ENCODE assay signal across 8 cellular contexts in the genomic region with DNA sequence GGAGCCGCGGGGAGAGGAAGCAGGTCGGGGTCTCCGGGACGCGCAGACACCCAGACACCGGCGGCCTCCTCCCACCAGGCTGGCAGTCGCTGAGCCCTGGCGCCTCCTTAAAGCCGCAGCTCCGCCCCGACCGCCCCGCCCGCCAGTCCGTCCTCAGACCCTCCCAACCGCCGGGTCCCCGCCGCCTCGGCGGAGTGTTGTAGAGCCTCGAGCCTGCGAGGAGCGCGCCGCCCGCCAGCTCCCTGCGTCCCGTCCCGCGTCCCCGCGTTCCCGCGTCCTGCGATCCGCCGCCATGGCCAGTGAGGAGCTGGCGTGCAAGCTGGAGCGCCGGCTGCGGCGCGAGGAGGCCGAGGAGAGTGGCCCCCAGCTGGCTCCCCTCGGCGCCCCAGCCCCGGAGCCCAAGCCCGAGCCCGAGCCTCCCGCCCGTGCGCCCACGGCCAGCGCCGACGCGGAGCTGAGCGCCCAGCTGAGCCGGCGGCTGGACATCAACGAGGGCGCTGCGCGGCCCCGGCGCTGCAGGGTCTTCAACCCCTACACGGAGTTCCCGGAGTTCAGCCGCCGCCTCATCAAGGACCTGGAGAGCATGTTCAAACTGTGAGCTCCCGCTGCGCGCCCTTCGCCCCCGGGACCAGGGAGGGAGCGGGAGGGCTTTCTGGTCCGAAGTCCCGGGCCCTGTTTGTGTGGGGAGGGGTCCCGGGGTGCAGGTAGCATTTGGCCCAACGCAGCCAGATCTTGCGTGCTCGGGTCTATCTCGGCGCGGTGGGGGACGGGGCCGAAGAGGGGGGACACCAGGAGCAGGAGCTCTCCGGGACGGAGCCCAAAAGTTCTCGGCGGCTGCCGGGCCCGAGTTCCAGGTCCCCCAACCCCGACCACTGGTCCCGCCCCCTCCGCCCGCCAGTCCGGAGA. TPM values are rescaled to one million over a fixed set of nuclear protein-coding genes. Genes with fewer than 3 reads are reported as not detected.
DNase-seq lines count a peak whose midpoint lies in the region; ATAC-seq and TF ChIP-seq lines count a peak whose summit lies in the region.

A gene with protein sequence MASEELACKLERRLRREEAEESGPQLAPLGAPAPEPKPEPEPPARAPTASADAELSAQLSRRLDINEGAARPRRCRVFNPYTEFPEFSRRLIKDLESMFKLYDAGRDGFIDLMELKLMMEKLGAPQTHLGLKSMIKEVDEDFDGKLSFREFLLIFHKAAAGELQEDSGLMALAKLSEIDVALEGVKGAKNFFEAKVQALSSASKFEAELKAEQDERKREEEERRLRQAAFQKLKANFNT (plus strand): TSS at position 192 of the 906 bp plus-strand sequence. CDS start 101 bp downstream, at position 293.

- peak within 1 kb of the TSS; percentile 59 to 68 for H3K4me3 ChIP-seq in duodenal mucosa (ENCODE audit: low read depth in 1 of 2, low read length in 2 of 2)
- H3K4me3 ChIP-seq in liver (ENCODE audit: low read depth in 1 of 3, low read length in 3 of 3): peak within 1 kb of the TSS; percentile 66 to 90 (median 73)

- TF ChIP-seq CTCF in liver (IDR thresholded peaks at IDR 0.05; ENCODE audit: low read depth, low read length, missing input control): no peak

- TF ChIP-seq RAD21 in liver (IDR thresholded peaks at IDR 0.05): no peak

- no peak for ATAC-seq in HG03108 (IDR thresholded peaks at IDR 0.05; ENCODE audit: unreplicated experiment)

- DNase-seq in EL (peak; percentile 66), NCI-H1694 (lab: John Stamatoyannopoulos, UW) (peak; percentile 7), AML-193 (lab: John Stamatoyannopoulos, UW) (no peak)
- DNase-seq in activated CD4-positive, alpha-beta T cell treated with anti-CD3 and anti-CD28 coated beads, Interleukin-2, amount 50 U/mL, for 48 hours: peak; percentile 59 to 68
- DNase-seq in stimulated activated CD4-positive, alpha-beta T cell treated with anti-CD3 and anti-CD28 coated beads, Interleukin-2, amount 100 ng/mL, for 24 hours: peak; percentile 47 to 76

- H3K9ac ChIP-seq in duodenal mucosa (ENCODE audit: low read depth in 1 of 2, low read length in 2 of 2): peak within 1 kb of the TSS in 1 of 2 donors; percentile 38
- H3K9ac ChIP-seq in liver (ENCODE audit: low read depth in 1 of 2, low read length in 2 of 2): peak within 1 kb of the TSS; percentile 41 to 64

- H3K27ac ChIP-seq in duodenal mucosa (ENCODE audit: low read depth, low read length) (no peak within 1 kb of the TSS), liver (ENCODE audit: low read depth in 1 of 2, low read length in 2 of 2) (peak within 1 kb of the TSS; percentile 76 to 89)

- no peaks in the 10 kb centered on the region for H3K36me3 ChIP-seq in duodenal mucosa (ENCODE audit: control insufficient read depth in 1 of 2, insufficient read depth in 2 of 2, low read length in 2 of 2)
- no peaks in the 10 kb centered on the region for H3K36me3 ChIP-seq in liver (ENCODE audit: control insufficient read depth in 4 of 4, insufficient read depth in 3 of 4, low read depth in 1 of 4, low read length in 3 of 4)

- H3K4me1 ChIP-seq in duodenal mucosa (ENCODE audit: control insufficient read depth in 1 of 2, insufficient read depth in 2 of 2, low read length in 2 of 2) (peaks cover 0 to 4% of the 10 kb centered on the region in 2 donors), liver (ENCODE audit: control insufficient read depth in 4 of 4, insufficient read depth in 4 of 4, low read length in 3 of 4) (peaks cover 0 to 21% (median 8%) of the 10 kb centered on the region in 4 donors)

- H3K27me3 ChIP-seq in duodenal mucosa (ENCODE audit: control insufficient read depth in 1 of 2, insufficient read depth in 2 of 2, low read length in 2 of 2) (peaks cover 32 to 37% of the 10 kb centered on the region in 2 donors), liver (ENCODE audit: control insufficient read depth in 4 of 4, insufficient read depth in 4 of 4, low read length in 3 of 4) (no peaks in the 10 kb centered on the region)

- no peaks in the 10 kb centered on the region for H3K9me3 ChIP-seq in duodenal mucosa (ENCODE audit: control insufficient read depth in 1 of 2, low read length in 2 of 2)
- H3K9me3 ChIP-seq in liver (ENCODE audit: control insufficient read depth in 4 of 4, low read length in 3 of 4): no peaks in the 10 kb centered on the region

- WGBS in liver: 1% methylated on average over 101 of the region's 101 CpGs

TF ChIP-seq in liver, 16 proteins besides CTCF, POLR2A, EP300 and RAD21:
- TF ChIP-seq HNF4A (conservative IDR thresholded peaks at IDR 0.05): peak; percentile 19 to 40
- TF ChIP-seq, protein P1, sequence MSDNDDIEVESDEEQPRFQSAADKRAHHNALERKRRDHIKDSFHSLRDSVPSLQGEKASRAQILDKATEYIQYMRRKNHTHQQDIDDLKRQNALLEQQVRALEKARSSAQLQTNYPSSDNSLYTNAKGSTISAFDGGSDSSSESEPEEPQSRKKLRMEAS (IDR thresholded peaks at IDR 0.05): no peak

RNA-seq across cellular contexts. Expression of the gene that starts here (rescaled TPM):
- total RNA-seq in liver: 10 to 100 TPM in 1 of 2 donors, 1 to 10 TPM in 1; 3.3 to 13.9 TPM
- polyA plus RNA-seq in liver: 10 to 100 TPM in 1 of 2 donors, 1 to 10 TPM in 1; 6.7 to 28.5 TPM

Comparison
In these comparisons a context has a peak if more than half of its experiments do, and no peak if none do; other contexts are left out.
1. DNase-seq: peak in EL (single experiment), NCI-H1694 (single experiment), activated CD4-positive, alpha-beta T cell treated with anti-CD3 and anti-CD28 coated beads, Interleukin-2, amount 50 U/mL, for 48 hours (2 of 2) and stimulated activated CD4-positive, alpha-beta T cell treated with anti-CD3 and anti-CD28 coated beads, Interleukin-2, amount 100 ng/mL, for 24 hours (2 of 2); none in AML-193 (0 of 2).